Comparison of ENCODE assay signal across 1 cellular context in the genomic region with DNA sequence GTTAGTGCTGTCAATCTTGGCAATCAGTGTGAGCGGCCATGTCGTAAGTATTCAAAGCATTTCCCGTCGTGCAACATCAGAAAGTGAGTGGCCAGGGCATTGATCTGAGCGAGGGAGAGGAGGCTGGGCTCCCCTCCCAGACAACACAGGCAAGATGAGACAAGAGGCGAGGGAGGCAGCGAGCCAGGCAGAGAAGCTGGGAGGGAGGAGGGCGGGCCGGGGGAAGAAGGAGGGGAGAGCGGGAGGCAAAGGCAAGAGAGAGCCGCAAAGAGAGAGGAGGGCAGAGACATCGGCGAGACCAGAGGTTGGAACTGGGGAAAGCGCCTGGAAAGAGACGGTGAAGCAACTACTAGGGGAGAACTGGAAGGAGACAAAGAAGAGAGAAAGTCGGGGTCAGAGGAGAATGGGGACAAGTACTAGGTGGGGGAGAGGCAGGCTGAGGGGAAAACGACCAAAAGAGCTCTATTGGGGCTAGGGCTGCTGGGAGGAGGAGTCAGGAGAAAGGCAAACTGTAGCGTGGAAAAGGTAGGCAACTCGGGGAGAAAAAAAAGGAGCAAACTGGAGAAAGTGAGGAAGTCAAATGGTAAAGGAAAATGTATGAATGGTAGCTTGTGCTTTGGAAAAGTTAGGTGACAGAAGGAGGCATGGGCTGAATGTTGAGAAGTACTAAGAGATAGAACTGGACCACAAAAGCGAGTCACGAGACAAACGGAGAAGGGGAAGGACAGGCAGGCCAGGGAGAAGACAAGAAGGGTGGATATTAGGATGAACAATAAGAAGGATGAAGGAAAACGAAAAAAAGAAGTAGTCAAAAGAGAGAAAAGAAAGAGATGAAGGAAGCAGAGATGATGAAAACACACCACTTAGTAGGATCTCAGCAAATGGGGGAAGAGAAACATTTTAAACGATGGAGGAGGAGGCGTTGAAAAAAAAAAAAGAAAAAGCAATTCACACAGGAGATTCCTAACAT.
TF ChIP-seq lines count a peak whose summit lies in the region.

No MANE protein-coding gene starts in this region.

TF ChIP-seq in HEK293, 187 proteins besides CTCF, POLR2A, EP300 and RAD21 (continued from another document):
- TF ChIP-seq, protein P1, sequence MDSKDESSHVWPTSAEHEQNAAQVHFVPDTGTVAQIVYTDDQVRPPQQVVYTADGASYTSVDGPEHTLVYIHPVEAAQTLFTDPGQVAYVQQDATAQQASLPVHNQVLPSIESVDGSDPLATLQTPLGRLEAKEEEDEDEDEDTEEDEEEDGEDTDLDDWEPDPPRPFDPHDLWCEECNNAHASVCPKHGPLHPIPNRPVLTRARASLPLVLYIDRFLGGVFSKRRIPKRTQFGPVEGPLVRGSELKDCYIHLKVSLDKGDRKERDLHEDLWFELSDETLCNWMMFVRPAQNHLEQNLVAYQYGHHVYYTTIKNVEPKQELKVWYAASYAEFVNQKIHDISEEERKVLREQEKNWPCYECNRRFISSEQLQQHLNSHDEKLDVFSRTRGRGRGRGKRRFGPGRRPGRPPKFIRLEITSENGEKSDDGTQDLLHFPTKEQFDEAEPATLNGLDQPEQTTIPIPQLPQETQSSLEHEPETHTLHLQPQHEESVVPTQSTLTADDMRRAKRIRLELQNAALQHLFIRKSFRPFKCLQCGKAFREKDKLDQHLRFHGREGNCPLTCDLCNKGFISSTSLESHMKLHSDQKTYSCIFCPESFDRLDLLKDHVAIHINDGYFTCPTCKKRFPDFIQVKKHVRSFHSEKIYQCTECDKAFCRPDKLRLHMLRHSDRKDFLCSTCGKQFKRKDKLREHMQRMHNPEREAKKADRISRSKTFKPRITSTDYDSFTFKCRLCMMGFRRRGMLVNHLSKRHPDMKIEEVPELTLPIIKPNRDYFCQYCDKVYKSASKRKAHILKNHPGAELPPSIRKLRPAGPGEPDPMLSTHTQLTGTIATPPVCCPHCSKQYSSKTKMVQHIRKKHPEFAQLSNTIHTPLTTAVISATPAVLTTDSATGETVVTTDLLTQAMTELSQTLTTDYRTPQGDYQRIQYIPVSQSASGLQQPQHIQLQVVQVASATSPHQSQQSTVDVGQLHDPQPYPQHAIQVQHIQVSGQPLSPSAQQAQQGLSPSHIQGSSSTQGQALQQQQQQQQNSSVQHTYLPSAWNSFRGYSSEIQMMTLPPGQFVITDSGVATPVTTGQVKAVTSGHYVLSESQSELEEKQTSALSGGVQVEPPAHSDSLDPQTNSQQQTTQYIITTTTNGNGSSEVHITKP (tag by site-specific recombination; IDR thresholded peaks at IDR 0.05): peak; percentile 80
- TF ChIP-seq ZNF76 (tag by site-specific recombination; IDR thresholded peaks at IDR 0.05; ENCODE audit: borderline replicate concordance, low read depth) (peak; percentile 91), ZNF341 (tag by site-specific recombination; IDR thresholded peaks at IDR 0.05; ENCODE audit: low read depth) (peak; percentile 76), ZNF398 (tag by site-specific recombination; IDR thresholded peaks at IDR 0.05) (peak; percentile 96), ZNF121 (tag by site-specific recombination; IDR thresholded peaks at IDR 0.05) (no peak), GLIS1 (tag by site-specific recombination; IDR thresholded peaks at IDR 0.05) (0 out of 2 replicates have a peak, but pooled peaks have one; percentile 12), SP3 (tag by site-specific recombination; IDR thresholded peaks at IDR 0.05) (peak; percentile 83), ZNF843 (tag by site-specific recombination; IDR thresholded peaks at IDR 0.05) (peak; percentile 40; the same call in 1 of the 2 replicates), ZNF311 (tag by site-specific recombination; IDR thresholded peaks at IDR 0.05; ENCODE audit: borderline replicate concordance) (no peak), KLF9 (tag by site-specific recombination; IDR thresholded peaks at IDR 0.05; ENCODE audit: low read depth) (peak; percentile 40; the same call in 1 of the 2 replicates), ZNF510 (tag by site-specific recombination; IDR thresholded peaks at IDR 0.05; ENCODE audit: insufficient replicate concordance) (no peak), ZNF366 (tag by site-specific recombination; conservative IDR thresholded peaks at IDR 0.05) (peak; percentile 82), SP2 (tag by site-specific recombination; IDR thresholded peaks at IDR 0.05) (peak; percentile 77), ZNF660 (tag by site-specific recombination; IDR thresholded peaks at IDR 0.05) (peak; percentile 70), ZNF518A (tag by site-specific recombination; conservative IDR thresholded peaks at IDR 0.05; ENCODE audit: low read depth) (0 out of 2 replicates have a peak, but pooled peaks have one; percentile 9), ZNF394 (tag by site-specific recombination; IDR thresholded peaks at IDR 0.05; ENCODE audit: borderline replicate concordance) (peak; percentile 97), GLI4 (tag by site-specific recombination; IDR thresholded peaks at IDR 0.05) (0 out of 2 replicates have a peak, but pooled peaks have one; percentile 8), KLF1 (tag by site-specific recombination; IDR thresholded peaks at IDR 0.05) (0 out of 2 replicates have a peak, but pooled peaks have one; percentile 13), EGR2 (tag by site-specific recombination; IDR thresholded peaks at IDR 0.05; ENCODE audit: low read depth) (0 out of 2 replicates have a peak, but pooled peaks have one; percentile 43), ZEB2 (tag by site-specific recombination; IDR thresholded peaks at IDR 0.05) (peak; percentile 50; the same call in 1 of the 2 replicates), ZBTB17 (tag by site-specific recombination; IDR thresholded peaks at IDR 0.05) (peak; percentile 97), ZNF335 (tag by site-specific recombination; conservative IDR thresholded peaks at IDR 0.05) (peak; percentile 87)
- TF ChIP-seq, protein P2, sequence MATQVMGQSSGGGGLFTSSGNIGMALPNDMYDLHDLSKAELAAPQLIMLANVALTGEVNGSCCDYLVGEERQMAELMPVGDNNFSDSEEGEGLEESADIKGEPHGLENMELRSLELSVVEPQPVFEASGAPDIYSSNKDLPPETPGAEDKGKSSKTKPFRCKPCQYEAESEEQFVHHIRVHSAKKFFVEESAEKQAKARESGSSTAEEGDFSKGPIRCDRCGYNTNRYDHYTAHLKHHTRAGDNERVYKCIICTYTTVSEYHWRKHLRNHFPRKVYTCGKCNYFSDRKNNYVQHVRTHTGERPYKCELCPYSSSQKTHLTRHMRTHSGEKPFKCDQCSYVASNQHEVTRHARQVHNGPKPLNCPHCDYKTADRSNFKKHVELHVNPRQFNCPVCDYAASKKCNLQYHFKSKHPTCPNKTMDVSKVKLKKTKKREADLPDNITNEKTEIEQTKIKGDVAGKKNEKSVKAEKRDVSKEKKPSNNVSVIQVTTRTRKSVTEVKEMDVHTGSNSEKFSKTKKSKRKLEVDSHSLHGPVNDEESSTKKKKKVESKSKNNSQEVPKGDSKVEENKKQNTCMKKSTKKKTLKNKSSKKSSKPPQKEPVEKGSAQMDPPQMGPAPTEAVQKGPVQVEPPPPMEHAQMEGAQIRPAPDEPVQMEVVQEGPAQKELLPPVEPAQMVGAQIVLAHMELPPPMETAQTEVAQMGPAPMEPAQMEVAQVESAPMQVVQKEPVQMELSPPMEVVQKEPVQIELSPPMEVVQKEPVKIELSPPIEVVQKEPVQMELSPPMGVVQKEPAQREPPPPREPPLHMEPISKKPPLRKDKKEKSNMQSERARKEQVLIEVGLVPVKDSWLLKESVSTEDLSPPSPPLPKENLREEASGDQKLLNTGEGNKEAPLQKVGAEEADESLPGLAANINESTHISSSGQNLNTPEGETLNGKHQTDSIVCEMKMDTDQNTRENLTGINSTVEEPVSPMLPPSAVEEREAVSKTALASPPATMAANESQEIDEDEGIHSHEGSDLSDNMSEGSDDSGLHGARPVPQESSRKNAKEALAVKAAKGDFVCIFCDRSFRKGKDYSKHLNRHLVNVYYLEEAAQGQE (tag by site-specific recombination; IDR thresholded peaks at IDR 0.05): 0 out of 2 replicates have a peak, but pooled peaks have one; percentile 37
- TF ChIP-seq, protein P3, sequence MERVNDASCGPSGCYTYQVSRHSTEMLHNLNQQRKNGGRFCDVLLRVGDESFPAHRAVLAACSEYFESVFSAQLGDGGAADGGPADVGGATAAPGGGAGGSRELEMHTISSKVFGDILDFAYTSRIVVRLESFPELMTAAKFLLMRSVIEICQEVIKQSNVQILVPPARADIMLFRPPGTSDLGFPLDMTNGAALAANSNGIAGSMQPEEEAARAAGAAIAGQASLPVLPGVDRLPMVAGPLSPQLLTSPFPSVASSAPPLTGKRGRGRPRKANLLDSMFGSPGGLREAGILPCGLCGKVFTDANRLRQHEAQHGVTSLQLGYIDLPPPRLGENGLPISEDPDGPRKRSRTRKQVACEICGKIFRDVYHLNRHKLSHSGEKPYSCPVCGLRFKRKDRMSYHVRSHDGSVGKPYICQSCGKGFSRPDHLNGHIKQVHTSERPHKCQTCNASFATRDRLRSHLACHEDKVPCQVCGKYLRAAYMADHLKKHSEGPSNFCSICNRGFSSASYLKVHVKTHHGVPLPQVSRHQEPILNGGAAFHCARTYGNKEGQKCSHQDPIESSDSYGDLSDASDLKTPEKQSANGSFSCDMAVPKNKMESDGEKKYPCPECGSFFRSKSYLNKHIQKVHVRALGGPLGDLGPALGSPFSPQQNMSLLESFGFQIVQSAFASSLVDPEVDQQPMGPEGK (tag by site-specific recombination; IDR thresholded peaks at IDR 0.05): peak; percentile 75; the same call in 1 of the 2 replicates
- TF ChIP-seq, protein P4, sequence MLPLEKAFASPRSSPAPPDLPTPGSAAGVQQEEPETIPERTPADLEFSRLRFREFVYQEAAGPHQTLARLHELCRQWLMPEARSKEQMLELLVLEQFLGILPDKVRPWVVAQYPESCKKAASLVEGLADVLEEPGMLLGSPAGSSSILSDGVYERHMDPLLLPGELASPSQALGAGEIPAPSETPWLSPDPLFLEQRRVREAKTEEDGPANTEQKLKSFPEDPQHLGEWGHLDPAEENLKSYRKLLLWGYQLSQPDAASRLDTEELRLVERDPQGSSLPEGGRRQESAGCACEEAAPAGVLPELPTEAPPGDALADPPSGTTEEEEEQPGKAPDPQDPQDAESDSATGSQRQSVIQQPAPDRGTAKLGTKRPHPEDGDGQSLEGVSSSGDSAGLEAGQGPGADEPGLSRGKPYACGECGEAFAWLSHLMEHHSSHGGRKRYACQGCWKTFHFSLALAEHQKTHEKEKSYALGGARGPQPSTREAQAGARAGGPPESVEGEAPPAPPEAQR (tag by site-specific recombination; IDR thresholded peaks at IDR 0.05): no peak
